In the genomic region with DNA sequence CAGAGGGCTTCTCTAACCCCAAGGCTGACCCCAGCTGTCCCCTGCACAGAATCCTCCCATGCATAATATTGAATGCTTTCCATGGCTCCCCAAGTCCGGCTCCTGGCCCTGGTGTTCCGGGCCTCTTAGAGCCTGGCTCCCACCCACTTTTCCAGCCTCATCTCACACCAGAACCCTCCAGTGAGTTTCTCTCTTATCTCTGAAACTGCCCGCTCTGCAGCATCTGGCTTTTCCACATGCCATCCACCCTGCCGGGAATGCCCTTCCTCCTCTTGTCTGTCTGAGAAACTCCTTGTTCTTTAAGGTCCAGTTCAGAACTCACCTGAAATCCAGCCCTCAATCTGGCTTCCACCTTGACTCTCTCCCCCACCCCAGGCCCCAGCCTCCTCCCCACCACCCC, we compare ENCODE assay signal across 18 cellular contexts. TPM values are rescaled to one million over a fixed set of nuclear protein-coding genes. Genes with fewer than 3 reads are reported as not detected.
DNase-seq lines count a peak whose midpoint lies in the region; ATAC-seq and TF ChIP-seq lines count a peak whose summit lies in the region.
"Had no signal": no experiment of that assay in that cellular context is flagged by ENCODE, and none has a peak within 500 bp of the region (broad histone marks: within the 10 kb centered on the region; RNA-seq: fewer than 3 reads in every experiment).

No MANE protein-coding gene starts in this region.

- H3K4me2 ChIP-seq in neural progenitor cell (no peak overlapping the region), mammary epithelial cell (ENCODE audit: insufficient read depth, low read depth, low read length) (no peak overlapping the region)
- H3K4me2 ChIP-seq: KMS-11 had no signal

- H2AFZ ChIP-seq in neural progenitor cell (replicated peaks): no peak overlapping the region
- no peak overlapping the region for H2AFZ ChIP-seq in mammary epithelial cell (ENCODE audit: low read depth, low read length)

- H3K27ac ChIP-seq in neural progenitor cell (no peak overlapping the region), mammary epithelial cell (ENCODE audit: insufficient read depth, low read depth, low read length) (no peak overlapping the region)
- H3K27ac ChIP-seq: KMS-11, Peyer's patch, SJCRH30 had no signal

- H4K20me1 ChIP-seq in neural progenitor cell (ENCODE audit: low read depth) (no peaks in the 10 kb centered on the region), mammary epithelial cell (ENCODE audit: insufficient read depth, low read length) (no peaks in the 10 kb centered on the region)

- H3K9me3 Mint-ChIP-seq in activated T-helper 17 cell treated with anti-CD3 and anti-CD28 coated beads, Interleukin-2, amount 50 U/mL, for 72 hours: no peaks in the 10 kb centered on the region
- H3K9me3 Mint-ChIP-seq in neural progenitor cell: no peaks in the 10 kb centered on the region

- H3K27me3 ChIP-seq in neural progenitor cell: no peaks in the 10 kb centered on the region
- no peaks in the 10 kb centered on the region for H3K27me3 ChIP-seq in mammary epithelial cell (ENCODE audit: insufficient read depth, low read length)
- H3K27me3 ChIP-seq: Peyer's patch had no signal

- BruUV-seq in mammary epithelial cell (replicated peaks; lab: Mats Ljungman, UMichigan): no TSS peak

- H3K27ac Mint-ChIP-seq in activated T-helper 17 cell treated with anti-CD3 and anti-CD28 coated beads, Interleukin-2, amount 50 U/mL, for 72 hours: peak overlapping the region; percentile 13
- peak overlapping the region; percentile 74 for H3K27ac Mint-ChIP-seq in neural progenitor cell

- no peaks in the 10 kb centered on the region for H3K9me3 ChIP-seq in neural progenitor cell (ENCODE audit: low read depth)
- no peaks in the 10 kb centered on the region for H3K9me3 ChIP-seq in mammary epithelial cell (replicated peaks; ENCODE audit: insufficient read depth, low read length)
- H3K9me3 ChIP-seq: Peyer's patch, SJCRH30 had no signal

- DNase-seq in NCI-H82 (lab: John Stamatoyannopoulos, UW): peak; percentile 31
- DNase-seq in NCI-H82 treated with DMSO at 0.1 percent for 48 hours (lab: John Stamatoyannopoulos, UW; ENCODE audit: unreplicated experiment): no peak
- peak; percentile 85 for DNase-seq in DMS 273 (lab: John Stamatoyannopoulos, UW; ENCODE audit: unreplicated experiment)
- no peak for DNase-seq in neural progenitor cell (ENCODE audit: low spot score)
- DNase-seq in mammary epithelial cell: no peak
- DNase-seq: DMS153, IMR-90, NCI-H1092 treated with DMSO at 0.1 percent for 48 hours, NCI-H1436 treated with DMSO at 0.1 percent for 48 hours, NCI-H2029 treated with DMSO at 0.1 percent for 48 hours, NCI-H526 treated with DMSO at 0.1 percent for 48 hours, Peyer's patch, SJCRH30 had no signal

- no peak for ATAC-seq in activated T-helper 17 cell treated with anti-CD3 and anti-CD28 coated beads, Interleukin-2, amount 50 U/mL, for 72 hours (replicated peaks)
- no peak for ATAC-seq in GM21367 (IDR thresholded peaks at IDR 0.05; ENCODE audit: unreplicated experiment)
- ATAC-seq in GM19467 (IDR thresholded peaks at IDR 0.05; ENCODE audit: unreplicated experiment): no peak

- CTCF ChIA-PET in mammary epithelial cell (lab: Charles Lee; ENCODE audit: low non-redundant PET): interaction anchor here (0.6 kb wide), 1 partner anchor 72 kb away, joined by 7 read pairs; no protein-coding TSS in a partner anchor

- H3K36me3 Mint-ChIP-seq in activated T-helper 17 cell treated with anti-CD3 and anti-CD28 coated beads, Interleukin-2, amount 50 U/mL, for 72 hours (ENCODE audit: low read depth): no peaks in the 10 kb centered on the region
- H3K36me3 Mint-ChIP-seq in neural progenitor cell: no peaks in the 10 kb centered on the region

- H3K4me3 ChIP-seq in neural progenitor cell: no peak overlapping the region
- no peak overlapping the region for H3K4me3 ChIP-seq in mammary epithelial cell (replicated peaks in 1 of 3; ENCODE audit: insufficient read depth in 1 of 3, low read depth in 2 of 3, low read length in 3 of 3)
- H3K4me3 ChIP-seq: Peyer's patch, SJCRH30 had no signal

- no peaks in the 10 kb centered on the region for H3K4me1 Mint-ChIP-seq in activated T-helper 17 cell treated with anti-CD3 and anti-CD28 coated beads, Interleukin-2, amount 50 U/mL, for 72 hours
- peaks cover 31% of the 10 kb centered on the region for H3K4me1 Mint-ChIP-seq in neural progenitor cell

- dilution Hi-C loops in mammary epithelial cell (cut with HindIII; ENCODE audit: low sequenced_read_pairs): no loop called here

- H3K9ac ChIP-seq in neural progenitor cell: no peak overlapping the region
- H3K9ac ChIP-seq in mammary epithelial cell (ENCODE audit: insufficient read depth, low read length): no peak overlapping the region
- H3K9ac ChIP-seq: KMS-11 had no signal

- H3K27me3 Mint-ChIP-seq in activated T-helper 17 cell treated with anti-CD3 and anti-CD28 coated beads, Interleukin-2, amount 50 U/mL, for 72 hours: no peaks in the 10 kb centered on the region
- H3K27me3 Mint-ChIP-seq in neural progenitor cell (ENCODE audit: insufficient read depth, low read depth): peaks cover 10% of the 10 kb centered on the region

- intact Hi-C loops in mammary epithelial cell (cut with micrococcal nuclease): no loop called here

- peaks cover 1% of the 10 kb centered on the region for H3F3A ChIP-seq in neural progenitor cell (ENCODE audit: low read depth)

- H3K36me3 ChIP-seq in neural progenitor cell: no peaks in the 10 kb centered on the region
- no peaks in the 10 kb centered on the region for H3K36me3 ChIP-seq in mammary epithelial cell (ENCODE audit: insufficient read depth, low read length)
- H3K36me3 ChIP-seq: Peyer's patch, SJCRH30 had no signal

- TF ChIP-seq CTCF in neural progenitor cell (IDR thresholded peaks at IDR 0.05) (no peak), mammary epithelial cell (conservative IDR thresholded peaks at IDR 0.05 in 1 of 2, IDR thresholded peaks at IDR 0.05 in 1 of 2; ENCODE audit: extremely low read depth in 1 of 2, insufficient read depth in 1 of 2, low read depth in 1 of 2, low read length in 2 of 2) (no peak)

- in situ Hi-C loops in mammary epithelial cell (cut with MboI; ENCODE audit: low sequenced_read_pairs in 2 of 2): no loop called here

- H3K79me2 ChIP-seq in neural progenitor cell (ENCODE audit: low read depth) (no peaks in the 10 kb centered on the region), mammary epithelial cell (ENCODE audit: insufficient read depth, low read length) (no peaks in the 10 kb centered on the region)

- H3K4me1 ChIP-seq in neural progenitor cell: no peaks in the 10 kb centered on the region
- H3K4me1 ChIP-seq in mammary epithelial cell (ENCODE audit: insufficient read depth, low read length): peaks cover 5% of the 10 kb centered on the region

- H3K4me3 Mint-ChIP-seq in activated T-helper 17 cell treated with anti-CD3 and anti-CD28 coated beads, Interleukin-2, amount 50 U/mL, for 72 hours: no peak overlapping the region
- H3K4me3 Mint-ChIP-seq in neural progenitor cell: no peak overlapping the region

- 100% methylated on average over 4 of the region's 4 CpGs for WGBS in mammary epithelial cell (ENCODE audit: low coverage, missing lambda C conversion rate)

RNA-seq across cellular contexts. Expression of a gene that starts 6.8 kb away (rescaled TPM):
- not detected for total RNA-seq in activated T-helper 17 cell treated with anti-CD3 and anti-CD28 coated beads, Interleukin-2, amount 50 U/mL, for 72 hours
- total RNA-seq in neural progenitor cell (ENCODE audit: low replicate concordance): not detected in 2 replicates
- not detected for total RNA-seq in mammary epithelial cell
- polyA plus RNA-seq in mammary epithelial cell: not detected
- not detected for polyA minus RNA-seq in mammary epithelial cell
- total RNA-seq: IMR-90, Peyer's patch, SJCRH30 had no signal
- polyA plus RNA-seq: IMR-90 had no signal

RNA-seq across cellular contexts. Expression of a gene that starts 7.2 kb away (rescaled TPM):
- 10 to 100 TPM; 20.5 to 33.7 TPM for total RNA-seq in activated T-helper 17 cell treated with anti-CD3 and anti-CD28 coated beads, Interleukin-2, amount 50 U/mL, for 72 hours
- total RNA-seq in neural progenitor cell (ENCODE audit: low replicate concordance) (3.1 and 9.4 TPM in 2 replicates), mammary epithelial cell (1 to 10 TPM; 4.5 to 9.0 TPM)
- 5.6 TPM for polyA plus RNA-seq in mammary epithelial cell
- 5.6 TPM for polyA minus RNA-seq in mammary epithelial cell

RNA-seq across cellular contexts. Expression of a gene that starts 20.4 kb away (rescaled TPM):
- total RNA-seq in activated T-helper 17 cell treated with anti-CD3 and anti-CD28 coated beads, Interleukin-2, amount 50 U/mL, for 72 hours: 10 to 100 TPM; 73.8 to 97.0 TPM
- 106 and 161 TPM in 2 replicates for total RNA-seq in neural progenitor cell (ENCODE audit: low replicate concordance)
- total RNA-seq in mammary epithelial cell: 100 to 1,000 TPM in 1 of 2 donors, 10 to 100 TPM in 1; 73.2 to 171 TPM
- 112 TPM for polyA plus RNA-seq in mammary epithelial cell
- 262 TPM for polyA minus RNA-seq in mammary epithelial cell

RNA-seq across cellular contexts. Expression of a gene that starts 22.5 kb away (rescaled TPM):
- total RNA-seq in activated T-helper 17 cell treated with anti-CD3 and anti-CD28 coated beads, Interleukin-2, amount 50 U/mL, for 72 hours: 1 to 10 TPM in 1 of 2 donors, under 1 TPM in 1; 0.28 to 1.2 TPM
- 0.28 and 0.45 TPM in 2 replicates for total RNA-seq in neural progenitor cell (ENCODE audit: low replicate concordance)
- under 1 TPM; 0.17 to 0.21 TPM for total RNA-seq in mammary epithelial cell
- polyA plus RNA-seq in mammary epithelial cell: 0.05 TPM
- 0.21 TPM for polyA minus RNA-seq in mammary epithelial cell
- total RNA-seq: H4, SJCRH30 had no signal

RNA-seq across cellular contexts. Expression of a gene that starts 45.6 kb away (rescaled TPM):
- 100 to 1,000 TPM; 190 to 192 TPM for total RNA-seq in activated T-helper 17 cell treated with anti-CD3 and anti-CD28 coated beads, Interleukin-2, amount 50 U/mL, for 72 hours
- 1.2 and 10.7 TPM in 2 replicates for total RNA-seq in neural progenitor cell (ENCODE audit: low replicate concordance)
- 100 to 1,000 TPM in 1 of 2 donors, 10 to 100 TPM in 1; 12.2 to 104 TPM for total RNA-seq in mammary epithelial cell
- polyA plus RNA-seq in mammary epithelial cell: 322 TPM
- 270 TPM for polyA minus RNA-seq in mammary epithelial cell

Comparison
In these comparisons a context has a peak if more than half of its experiments do, and no peak if none do; other contexts are left out.
1. DNase-seq: peak in NCI-H82 (single experiment) and DMS 273 (single experiment); none in NCI-H82 treated with DMSO at 0.1 percent for 48 hours (single experiment), neural progenitor cell (single experiment) and mammary epithelial cell (single experiment).